ENCODE assay signal across 1 cellular context in genomic region chr9:94165592-94166236, GRCh38.
TF ChIP-seq lines count a peak whose summit lies in the region.

No MANE protein-coding gene starts in this region.

TF ChIP-seq in H1, 55 proteins besides CTCF, POLR2A, EP300 and RAD21:
- TF ChIP-seq ATF3 (IDR thresholded peaks at IDR 0.05; ENCODE audit: insufficient read depth, low read depth, low read length): peak; percentile 69
- peak; percentile 66; the same call in 1 of the 2 replicates for TF ChIP-seq TBP (IDR thresholded peaks at IDR 0.05; ENCODE audit: low read depth, low read length)
- no peak; the same call in 1 of the 2 replicates for TF ChIP-seq ATF2 (IDR thresholded peaks at IDR 0.05; ENCODE audit: low read length)
- TF ChIP-seq CHD7 (IDR thresholded peaks at IDR 0.05; ENCODE audit: insufficient replicate concordance, low read length): no peak
- TF ChIP-seq CREB1 (IDR thresholded peaks at IDR 0.05): peak; percentile 81; the same call in 1 of the 2 replicates
- TF ChIP-seq CHD2 (IDR thresholded peaks at IDR 0.05; ENCODE audit: low read length): peak; percentile 80
- TF ChIP-seq CHD1 (IDR thresholded peaks at IDR 0.05; ENCODE audit: low read depth, low read length): no peak
- no peak for TF ChIP-seq CEBPB (IDR thresholded peaks at IDR 0.05; ENCODE audit: low read depth, low read length)
- 0 out of 2 replicates have a peak, but pooled peaks have one; percentile 37 for TF ChIP-seq RBBP5 (IDR thresholded peaks at IDR 0.05; ENCODE audit: borderline replicate concordance, low read depth, low read length)
- TF ChIP-seq BRCA1 (IDR thresholded peaks at IDR 0.05; ENCODE audit: low read depth, low read length): no peak
- no peak for TF ChIP-seq BCL11A (IDR thresholded peaks at IDR 0.05; ENCODE audit: low read depth in 2 of 2, low read length in 2 of 2)
- 0 out of 2 replicates have a peak, but pooled peaks have one; percentile 10 for TF ChIP-seq EGR1 (IDR thresholded peaks at IDR 0.05; ENCODE audit: borderline replicate concordance, low read depth, low read length)
- TF ChIP-seq E2F6 (IDR thresholded peaks at IDR 0.05): peak; percentile 94
- peak; percentile 24 for TF ChIP-seq ASH2L (IDR thresholded peaks at IDR 0.05; ENCODE audit: low read length)
- TF ChIP-seq SAP30 (IDR thresholded peaks at IDR 0.05; ENCODE audit: insufficient read depth, insufficient replicate concordance, low read length): peak; percentile 38
- TF ChIP-seq SP4 (IDR thresholded peaks at IDR 0.05; ENCODE audit: low read length): peak; percentile 77; the same call in 1 of the 2 replicates
- TF ChIP-seq MAX (IDR thresholded peaks at IDR 0.05): peak; percentile 97
- no peak for TF ChIP-seq NANOG (IDR thresholded peaks at IDR 0.05; ENCODE audit: insufficient read depth, low read depth, low read length, poor library complexity, severe bottlenecking)
- TF ChIP-seq BACH1 (IDR thresholded peaks at IDR 0.05; ENCODE audit: low read length): peak; percentile 94
- no peak for TF ChIP-seq POU5F1 (IDR thresholded peaks at IDR 0.05; ENCODE audit: low read depth, low read length)
- peak; percentile 93 for TF ChIP-seq SP1 (IDR thresholded peaks at IDR 0.05; ENCODE audit: low read depth, low read length)
- TF ChIP-seq TEAD4 (IDR thresholded peaks at IDR 0.05; ENCODE audit: low read depth, low read length): no peak
- TF ChIP-seq KDM1A (IDR thresholded peaks at IDR 0.05; ENCODE audit: borderline replicate concordance, low read length): peak; percentile 97
- no peak for TF ChIP-seq POLR2AphosphoS5 (IDR thresholded peaks at IDR 0.05; ENCODE audit: low read depth, low read length)
- peak; percentile 93 for TF ChIP-seq USF2 (IDR thresholded peaks at IDR 0.05; ENCODE audit: low read length)
- TF ChIP-seq HDAC2 (IDR thresholded peaks at IDR 0.05; ENCODE audit: borderline replicate concordance in 1 of 2, low read depth in 2 of 2, low read length in 2 of 2): peak; percentile 90 to 98; a peak in 2 of 4 replicates
- peak; percentile 48; the same call in 1 of the 2 replicates for TF ChIP-seq SP2 (IDR thresholded peaks at IDR 0.05; ENCODE audit: low read length)
